ENCODE assay signal across 10 cellular contexts in the genomic region with DNA sequence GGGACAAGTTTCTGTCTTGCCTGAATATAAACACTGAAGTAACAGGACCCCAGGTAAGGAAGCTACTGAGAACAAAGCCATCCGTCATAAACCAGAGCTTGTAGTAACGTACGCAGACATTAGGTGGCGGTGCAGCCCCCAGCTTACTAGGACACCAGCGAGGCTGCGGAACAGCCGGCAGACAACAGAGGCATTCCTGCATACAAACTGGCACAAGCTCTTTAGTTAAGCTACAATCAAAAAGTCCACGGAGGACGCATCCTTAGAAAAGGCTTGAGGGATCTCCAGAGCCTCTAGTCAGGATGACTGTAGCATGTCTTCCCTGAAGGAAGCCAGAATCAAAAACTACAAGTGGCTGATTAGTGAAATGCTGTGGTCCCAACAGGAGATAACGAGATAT. TPM values are rescaled to one million over a fixed set of nuclear protein-coding genes. Genes with fewer than 3 reads are reported as not detected.
DNase-seq lines count a peak whose midpoint lies in the region; ATAC-seq and TF ChIP-seq lines count a peak whose summit lies in the region.
"Had no signal": no experiment of that assay in that cellular context is flagged by ENCODE, and none has a peak within 500 bp of the region (broad histone marks: within the 10 kb centered on the region; RNA-seq: fewer than 3 reads in every experiment).

No MANE protein-coding gene starts in this region.

- no peak overlapping the region for H3K4me3 ChIP-seq in DOHH2 (ENCODE audit: low read length)
- H3K4me3 ChIP-seq in suprapubic skin: no peak overlapping the region

- H3K9me2 ChIP-seq in DOHH2 (replicated peaks; ENCODE audit: control insufficient read depth, low read length): no peaks in the 10 kb centered on the region

- H3K36me3 Mint-ChIP-seq in stimulated activated memory B cell treated with anti-CD40 and anti-IgM and Interleukin-4, amounts not matched to agents 10 μg/mL and 1 μg/mL and 100 μg/mL, for 72 hours: peaks cover 100% of the 10 kb centered on the region

- H3K9me3 ChIP-seq in DOHH2 (ENCODE audit: control insufficient read depth, insufficient read depth, low read length): peaks cover 15% of the 10 kb centered on the region; the same call in 1 of the 2 replicates
- H3K9me3 ChIP-seq in suprapubic skin: peaks cover 21% of the 10 kb centered on the region

- H3K9me3 Mint-ChIP-seq in stimulated activated memory B cell treated with anti-CD40 and anti-IgM and Interleukin-4, amounts not matched to agents 10 μg/mL and 1 μg/mL and 100 μg/mL, for 72 hours: peaks cover 34% of the 10 kb centered on the region

- H3K4me3 Mint-ChIP-seq in stimulated activated memory B cell treated with anti-CD40 and anti-IgM and Interleukin-4, amounts not matched to agents 10 μg/mL and 1 μg/mL and 100 μg/mL, for 72 hours: no peak overlapping the region

- peak; percentile 14 for DNase-seq in RKO (ENCODE audit: low spot score)
- DNase-seq in Right ventricle myocardium superior: peak; percentile 67
- DNase-seq in posterior cingulate gyrus: peak; percentile 41 to 96 (median 74)
- DNase-seq in stimulated activated CD4-positive, alpha-beta T cell treated with anti-CD3 and anti-CD28 coated beads, Interleukin-1b, Interleukin-23, amount 100 ng/mL, for 48 hours: no peak
- no peak for DNase-seq in suprapubic skin (ENCODE audit: low spot score in 2 of 2)
- DNase-seq in stimulated activated CD8-positive, alpha-beta memory T cell treated with anti-CD3 and anti-CD28 coated beads, Interleukin-4, amount 100 ng/mL, for 48 hours: no peak

- ATAC-seq in Right ventricle myocardium superior (ENCODE audit: poor library complexity): peak; percentile 83
- ATAC-seq in stimulated activated memory B cell treated with anti-CD40 and anti-IgM and Interleukin-4, amounts not matched to agents 10 μg/mL and 1 μg/mL and 100 μg/mL, for 72 hours: no peak

- no peaks in the 10 kb centered on the region for H4K20me1 ChIP-seq in DOHH2 (ENCODE audit: control insufficient read depth, insufficient read depth, low read depth, low read length)

- H3K4me1 Mint-ChIP-seq in stimulated activated memory B cell treated with anti-CD40 and anti-IgM and Interleukin-4, amounts not matched to agents 10 μg/mL and 1 μg/mL and 100 μg/mL, for 72 hours: peaks cover 8% of the 10 kb centered on the region

- H3K27me3 Mint-ChIP-seq in stimulated activated memory B cell treated with anti-CD40 and anti-IgM and Interleukin-4, amounts not matched to agents 10 μg/mL and 1 μg/mL and 100 μg/mL, for 72 hours: no peaks in the 10 kb centered on the region

- H3K4me1 ChIP-seq in DOHH2 (ENCODE audit: control insufficient read depth, low read length) (no peaks in the 10 kb centered on the region), suprapubic skin (no peaks in the 10 kb centered on the region)

- no peaks in the 10 kb centered on the region for H3F3A ChIP-seq in DOHH2 (ENCODE audit: control insufficient read depth, insufficient read depth)

- no peak for TF ChIP-seq EP300 in suprapubic skin (IDR thresholded peaks at IDR 0.05)

- H3K79me2 ChIP-seq in DOHH2 (ENCODE audit: control insufficient read depth, low read length): peaks cover 7% of the 10 kb centered on the region

- no peak overlapping the region for H3K4me2 ChIP-seq in DOHH2 (ENCODE audit: low read length)

- TF ChIP-seq CTCF in DOHH2 (IDR thresholded peaks at IDR 0.05; ENCODE audit: low read depth, low read length, poor library complexity, severe bottlenecking) (peak; percentile 55), suprapubic skin (IDR thresholded peaks at IDR 0.05) (peak in 1 of 2 donors; percentile 15)

- H3K27me3 ChIP-seq in DOHH2 (ENCODE audit: control insufficient read depth, low read length) (no peaks in the 10 kb centered on the region), suprapubic skin (no peaks in the 10 kb centered on the region)

- H3K27ac ChIP-seq in DOHH2 (ENCODE audit: low read depth, low read length) (no peak overlapping the region), suprapubic skin (no peak overlapping the region)

- 56% methylated on average over 10 of the region's 10 CpGs for WGBS in suprapubic skin

- TF ChIP-seq POLR2A in suprapubic skin (IDR thresholded peaks at IDR 0.05): no peak

- H3K27ac Mint-ChIP-seq in stimulated activated memory B cell treated with anti-CD40 and anti-IgM and Interleukin-4, amounts not matched to agents 10 μg/mL and 1 μg/mL and 100 μg/mL, for 72 hours: no peak overlapping the region

- intact Hi-C loops in Right ventricle myocardium superior (cut with DNase I): loop anchor here (5.0 kb wide), 1 partner anchor 115 kb away; the partner anchor contains the start of gene ZNF665
- intact Hi-C loops in posterior cingulate gyrus (cut with DNase I): loop anchor here (5.0 to 10.0 kb wide), 2 partner anchors 58 to 115 kb away; partner anchors contain the start of genes ZNF415 and ZNF665

- H3K36me3 ChIP-seq in DOHH2 (ENCODE audit: control insufficient read depth, low read length) (peaks cover 78% of the 10 kb centered on the region), suprapubic skin (peaks cover 69% of the 10 kb centered on the region)

RNA-seq across cellular contexts. Expression of gene ZNF160, which starts 26.2 kb away (rescaled TPM):
- total RNA-seq in Right ventricle myocardium superior: 15.7 TPM
- 10 to 100 TPM; 15.2 to 98.3 (median 27.2) TPM for total RNA-seq in suprapubic skin

RNA-seq across cellular contexts. Expression of gene ERVV-2, which starts 32.4 kb away (rescaled TPM):
- not detected for total RNA-seq in Right ventricle myocardium superior
- not detected for total RNA-seq in suprapubic skin
- total RNA-seq: mesenteric fat pad; T-helper 2 cell treated with Interferon-gamma antibody and Interleukin-4, amounts not matched to agents 100 ng/mL and 5 ng/mL, for 36 hours had no signal

RNA-seq across cellular contexts. Expression of gene ZNF415, which starts 55.7 kb away (rescaled TPM):
- total RNA-seq in Right ventricle myocardium superior: 17.8 TPM
- total RNA-seq in suprapubic skin: 1 to 10 TPM; 2.0 to 8.3 (median 5.2) TPM

Comparison
In these comparisons a context has a peak if more than half of its experiments do, and no peak if none do; other contexts are left out.
1. DNase-seq: peak in RKO (single experiment), Right ventricle myocardium superior (single experiment) and posterior cingulate gyrus (10 of 10); none in stimulated activated CD4-positive, alpha-beta T cell treated with anti-CD3 and anti-CD28 coated beads, Interleukin-1b, Interleukin-23, amount 100 ng/mL, for 48 hours (single experiment), suprapubic skin (0 of 2) and stimulated activated CD8-positive, alpha-beta memory T cell treated with anti-CD3 and anti-CD28 coated beads, Interleukin-4, amount 100 ng/mL, for 48 hours (single experiment).